10 cellular contexts compared by ENCODE assay signal in the genomic region with DNA sequence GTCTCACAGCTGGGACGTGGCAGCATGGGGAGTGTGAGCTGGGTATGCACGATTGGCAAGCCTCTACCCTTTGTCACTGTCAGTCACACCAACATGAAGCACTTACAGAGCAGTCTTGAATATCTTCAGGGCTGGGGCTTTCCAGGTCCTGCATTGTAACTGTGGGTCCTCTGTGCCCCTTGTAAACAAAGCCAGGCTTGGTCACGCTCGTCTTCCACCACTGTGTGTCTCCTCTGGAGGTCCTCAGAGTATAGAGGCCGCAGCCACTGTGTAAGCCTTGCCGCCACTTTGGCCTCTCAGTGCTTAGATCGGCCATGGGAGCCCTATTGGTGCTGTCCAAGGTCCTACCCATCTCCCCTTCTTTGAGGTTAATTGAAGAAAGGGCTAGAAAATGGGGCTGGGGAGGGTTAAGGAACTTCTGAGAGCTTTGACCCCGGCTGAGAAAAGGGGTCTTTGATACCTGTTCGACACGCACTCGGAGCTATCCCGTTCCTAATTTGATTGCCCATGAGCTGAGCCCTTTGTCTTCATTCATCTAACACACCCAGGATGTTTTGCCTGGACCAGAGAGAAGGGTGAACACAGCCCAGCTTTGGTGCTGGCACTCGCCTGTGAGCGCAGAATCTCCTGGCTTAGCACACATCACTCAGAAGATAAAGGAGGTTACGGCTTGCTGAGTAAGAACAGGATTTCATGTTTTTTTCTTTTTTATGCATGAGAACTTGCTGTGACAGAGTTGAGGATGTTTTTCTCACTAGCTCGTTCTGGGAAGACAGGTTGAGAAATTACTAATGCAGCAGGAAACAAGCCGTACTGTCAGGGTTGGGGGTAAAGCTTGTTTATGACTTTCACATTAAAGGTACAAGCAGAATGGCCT.
DNase-seq lines count a peak whose midpoint lies in the region; ATAC-seq, FAIRE-seq and TF ChIP-seq lines count a peak whose summit lies in the region.
"Had no signal": no experiment of that assay in that cellular context is flagged by ENCODE, and none has a peak within 500 bp of the region (broad histone marks: within the 10 kb centered on the region; RNA-seq: fewer than 3 reads in every experiment).

No MANE protein-coding gene starts in this region.

- no peak for TF ChIP-seq EP300 in A549 (IDR thresholded peaks at IDR 0.05)

- no peaks in the 10 kb centered on the region for H3K9me3 ChIP-seq in A549
- H3K9me3 ChIP-seq: thoracic aorta had no signal

- peaks cover 25 to 63% (median 54%) of the 10 kb centered on the region in 4 donors for H3K4me1 Mint-ChIP-seq in naive thymus-derived CD8-positive, alpha-beta T cell

- H3K4me3 ChIP-seq in A549: no peak overlapping the region
- H3K4me3 ChIP-seq: thoracic aorta had no signal

- no peaks in the 10 kb centered on the region for H3K27me3 Mint-ChIP-seq in naive thymus-derived CD8-positive, alpha-beta T cell

- no peak for TF ChIP-seq POLR2A in A549 (IDR thresholded peaks at IDR 0.05; ENCODE audit: low read length)

- CTCF ChIA-PET in A549 (lab: Yijun Ruan, JAX): interaction anchor here (1.5 kb wide), 1 partner anchor 9 kb away, joined by 5 read pairs; no protein-coding TSS in a partner anchor

- WGBS in A549 (ENCODE audit: missing lambda C conversion rate): 69% methylated on average over 14 of the region's 17 CpGs

- H3K27ac Mint-ChIP-seq in activated naive CD4-positive, alpha-beta T cell treated with anti-CD3 and anti-CD28 coated beads, Interleukin-2, amount 50 U/mL, for 72 hours: peak overlapping the region; percentile 95 to 99
- H3K27ac Mint-ChIP-seq in naive thymus-derived CD8-positive, alpha-beta T cell: peak overlapping the region in 1 of 10 donors; percentile 31

- H3K4me1 ChIP-seq in A549: peaks cover 8% of the 10 kb centered on the region

- H3K27ac ChIP-seq in A549: no peak overlapping the region
- H3K27ac ChIP-seq: thoracic aorta had no signal

- ATAC-seq in A549 (peak in 1 of 2 experiments; percentile 36; a peak in 1 of 6 replicates), GM19372 (IDR thresholded peaks at IDR 0.05; ENCODE audit: low read depth, unreplicated experiment) (peak; percentile 53), HG03159 (IDR thresholded peaks at IDR 0.05; ENCODE audit: unreplicated experiment) (peak; percentile 67)
- ATAC-seq in activated naive CD4-positive, alpha-beta T cell treated with anti-CD3 and anti-CD28 coated beads, Interleukin-2, amount 50 U/mL, for 72 hours: peak; percentile 77 to 78
- no peak for ATAC-seq in naive thymus-derived CD8-positive, alpha-beta T cell

- TF ChIP-seq CTCF in A549 (IDR thresholded peaks at IDR 0.05): no peak

- no peak for TF ChIP-seq RAD21 in A549 (conservative IDR thresholded peaks at IDR 0.05 in 1 of 2, IDR thresholded peaks at IDR 0.05 in 1 of 2)

- FAIRE-seq in A549 (lab: Jason Lieb, UNC) (no peak), frontal cortex (lab: Jason Lieb, UNC) (no peak)
- FAIRE-seq: islet of Langerhans had no signal

- no peaks in the 10 kb centered on the region for H3K9me3 Mint-ChIP-seq in activated naive CD4-positive, alpha-beta T cell treated with anti-CD3 and anti-CD28 coated beads, Interleukin-2, amount 50 U/mL, for 72 hours
- H3K9me3 Mint-ChIP-seq in naive thymus-derived CD8-positive, alpha-beta T cell: no peaks in the 10 kb centered on the region

- POLR2A ChIA-PET in A549 (lab: Yijun Ruan, JAX): no interaction called here
- POLR2A ChIA-PET in naive thymus-derived CD8-positive, alpha-beta T cell (lab: Charles Lee): no interaction called here

- peak in 1 of 2 experiments; percentile 10 for DNase-seq in A549 (ENCODE audit: low read depth in 1 of 2, low spot score in 1 of 2)
- peak; percentile 67 to 68 for DNase-seq in activated naive CD4-positive, alpha-beta T cell treated with anti-CD3 and anti-CD28 coated beads, Interleukin-2, amount 50 U/mL, for 72 hours (ENCODE audit: low spot score in 2 of 2)
- no peak for DNase-seq in frontal cortex (ENCODE audit: low spot score in 2 of 2)
- DNase-seq in NCI-H226: no peak
- DNase-seq in naive thymus-derived CD8-positive, alpha-beta T cell: no peak
- DNase-seq in SHP77 (lab: John Stamatoyannopoulos, UW): no peak

- peaks cover 0 to 16% of the 10 kb centered on the region in 2 donors for H3K36me3 Mint-ChIP-seq in activated naive CD4-positive, alpha-beta T cell treated with anti-CD3 and anti-CD28 coated beads, Interleukin-2, amount 50 U/mL, for 72 hours
- no peaks in the 10 kb centered on the region for H3K36me3 Mint-ChIP-seq in naive thymus-derived CD8-positive, alpha-beta T cell

- no peak overlapping the region for H3K4me2 ChIP-seq in A549

- peak overlapping the region in 2 of 10 donors; percentile 18 to 19 for H3K4me3 Mint-ChIP-seq in naive thymus-derived CD8-positive, alpha-beta T cell

TF ChIP-seq in A549, 52 proteins besides CTCF, POLR2A, EP300 and RAD21:
- TF ChIP-seq EHMT2 (IDR thresholded peaks at IDR 0.05; ENCODE audit: low read depth): 0 out of 2 replicates have a peak, but pooled peaks have one; percentile 41
- peak; percentile 86 for TF ChIP-seq REST (IDR thresholded peaks at IDR 0.05)
- no peak for TF ChIP-seq JUNB (IDR thresholded peaks at IDR 0.05)
- TF ChIP-seq FOXS1 (CRISPR knock-in tag; IDR thresholded peaks at IDR 0.05): no peak
- TF ChIP-seq, protein P1, sequence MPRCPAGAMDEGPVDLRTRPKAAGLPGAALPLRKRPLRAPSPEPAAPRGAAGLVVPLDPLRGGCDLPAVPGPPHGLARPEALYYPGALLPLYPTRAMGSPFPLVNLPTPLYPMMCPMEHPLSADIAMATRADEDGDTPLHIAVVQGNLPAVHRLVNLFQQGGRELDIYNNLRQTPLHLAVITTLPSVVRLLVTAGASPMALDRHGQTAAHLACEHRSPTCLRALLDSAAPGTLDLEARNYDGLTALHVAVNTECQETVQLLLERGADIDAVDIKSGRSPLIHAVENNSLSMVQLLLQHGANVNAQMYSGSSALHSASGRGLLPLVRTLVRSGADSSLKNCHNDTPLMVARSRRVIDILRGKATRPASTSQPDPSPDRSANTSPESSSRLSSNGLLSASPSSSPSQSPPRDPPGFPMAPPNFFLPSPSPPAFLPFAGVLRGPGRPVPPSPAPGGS (IDR thresholded peaks at IDR 0.05): no peak
- TF ChIP-seq, protein P2, sequence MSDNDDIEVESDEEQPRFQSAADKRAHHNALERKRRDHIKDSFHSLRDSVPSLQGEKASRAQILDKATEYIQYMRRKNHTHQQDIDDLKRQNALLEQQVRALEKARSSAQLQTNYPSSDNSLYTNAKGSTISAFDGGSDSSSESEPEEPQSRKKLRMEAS (IDR thresholded peaks at IDR 0.05): no peak

Comparison
In these comparisons a context has a peak if more than half of its experiments do, and no peak if none do; other contexts are left out.
1. ATAC-seq: peak in GM19372 (single experiment), HG03159 (single experiment) and activated naive CD4-positive, alpha-beta T cell treated with anti-CD3 and anti-CD28 coated beads, Interleukin-2, amount 50 U/mL, for 72 hours (2 of 2); none in naive thymus-derived CD8-positive, alpha-beta T cell (0 of 2).
2. DNase-seq: peak in activated naive CD4-positive, alpha-beta T cell treated with anti-CD3 and anti-CD28 coated beads, Interleukin-2, amount 50 U/mL, for 72 hours (2 of 2); none in frontal cortex (0 of 2), NCI-H226 (single experiment), naive thymus-derived CD8-positive, alpha-beta T cell (0 of 10) and SHP77 (0 of 2).